2 cellular contexts compared by ENCODE assay signal in the genomic region with DNA sequence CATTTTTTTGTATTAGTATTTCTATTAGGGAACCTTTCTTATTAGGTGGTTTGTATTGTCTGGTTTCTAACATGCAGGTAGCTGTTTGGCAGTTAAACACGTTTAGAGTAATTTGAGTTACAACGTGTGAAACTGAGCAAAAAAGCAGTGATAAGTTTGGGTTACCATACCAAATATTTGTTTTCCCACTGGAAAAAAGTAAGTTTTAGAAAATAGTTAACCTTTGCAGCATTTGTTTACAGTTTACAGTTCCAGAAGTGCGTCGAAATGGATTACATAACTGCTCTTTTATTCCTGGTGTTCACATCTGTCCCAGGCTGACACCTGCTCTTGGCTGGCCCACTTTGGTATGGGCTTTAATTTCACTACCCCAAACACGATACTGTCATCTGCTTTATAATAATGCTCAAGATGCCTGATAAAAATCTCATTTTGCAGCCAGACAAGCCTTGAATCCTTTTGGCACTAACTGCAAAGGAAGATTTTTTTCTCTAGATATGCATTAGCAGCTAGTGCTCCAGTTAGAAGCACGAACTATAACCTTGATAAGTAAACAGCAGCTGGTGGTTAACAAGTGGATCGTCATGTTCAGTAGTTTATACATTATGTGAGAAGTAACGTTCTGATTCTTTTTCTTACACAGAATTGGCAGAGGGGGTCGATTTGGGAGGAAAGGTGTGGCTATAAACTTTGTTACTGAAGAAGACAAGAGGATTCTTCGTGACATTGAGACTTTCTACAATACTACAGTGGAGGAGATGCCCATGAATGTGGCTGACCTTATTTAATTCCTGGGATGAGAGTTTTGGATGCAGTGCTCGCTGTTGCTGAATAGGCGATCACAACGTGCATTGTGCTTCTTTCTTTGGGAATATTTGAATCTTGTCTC.
TF ChIP-seq lines count a peak whose summit lies in the region.

No MANE protein-coding gene starts in this region.

TF ChIP-seq in SK-N-SH, 30 proteins besides CTCF, POLR2A, EP300 and RAD21 (continued from another document):
- TF ChIP-seq, protein P1, sequence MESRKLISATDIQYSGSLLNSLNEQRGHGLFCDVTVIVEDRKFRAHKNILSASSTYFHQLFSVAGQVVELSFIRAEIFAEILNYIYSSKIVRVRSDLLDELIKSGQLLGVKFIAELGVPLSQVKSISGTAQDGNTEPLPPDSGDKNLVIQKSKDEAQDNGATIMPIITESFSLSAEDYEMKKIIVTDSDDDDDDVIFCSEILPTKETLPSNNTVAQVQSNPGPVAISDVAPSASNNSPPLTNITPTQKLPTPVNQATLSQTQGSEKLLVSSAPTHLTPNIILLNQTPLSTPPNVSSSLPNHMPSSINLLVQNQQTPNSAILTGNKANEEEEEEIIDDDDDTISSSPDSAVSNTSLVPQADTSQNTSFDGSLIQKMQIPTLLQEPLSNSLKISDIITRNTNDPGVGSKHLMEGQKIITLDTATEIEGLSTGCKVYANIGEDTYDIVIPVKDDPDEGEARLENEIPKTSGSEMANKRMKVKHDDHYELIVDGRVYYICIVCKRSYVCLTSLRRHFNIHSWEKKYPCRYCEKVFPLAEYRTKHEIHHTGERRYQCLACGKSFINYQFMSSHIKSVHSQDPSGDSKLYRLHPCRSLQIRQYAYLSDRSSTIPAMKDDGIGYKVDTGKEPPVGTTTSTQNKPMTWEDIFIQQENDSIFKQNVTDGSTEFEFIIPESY (IDR thresholded peaks at IDR 0.05; ENCODE audit: borderline replicate concordance, low read depth), result no peak
- no peak for TF ChIP-seq GATA2 (CRISPR knock-in tag; IDR thresholded peaks at IDR 0.05)
- no peak for TF ChIP-seq NRF1 (IDR thresholded peaks at IDR 0.05; ENCODE audit: low read depth, low read length)
- TF ChIP-seq RXRA (IDR thresholded peaks at IDR 0.05; ENCODE audit: borderline replicate concordance, low read depth), result no peak
- no peak for TF ChIP-seq FOSL2 (IDR thresholded peaks at IDR 0.05; ENCODE audit: borderline replicate concordance, low read depth)
- TF ChIP-seq, protein P2, sequence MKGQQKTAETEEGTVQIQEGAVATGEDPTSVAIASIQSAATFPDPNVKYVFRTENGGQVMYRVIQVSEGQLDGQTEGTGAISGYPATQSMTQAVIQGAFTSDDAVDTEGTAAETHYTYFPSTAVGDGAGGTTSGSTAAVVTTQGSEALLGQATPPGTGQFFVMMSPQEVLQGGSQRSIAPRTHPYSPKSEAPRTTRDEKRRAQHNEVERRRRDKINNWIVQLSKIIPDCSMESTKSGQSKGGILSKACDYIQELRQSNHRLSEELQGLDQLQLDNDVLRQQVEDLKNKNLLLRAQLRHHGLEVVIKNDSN (IDR thresholded peaks at IDR 0.05; ENCODE audit: borderline replicate concordance, low read depth), result no peak
- no peak for TF ChIP-seq RCOR1 (IDR thresholded peaks at IDR 0.05; ENCODE audit: low read length)
- TF ChIP-seq, protein P3, sequence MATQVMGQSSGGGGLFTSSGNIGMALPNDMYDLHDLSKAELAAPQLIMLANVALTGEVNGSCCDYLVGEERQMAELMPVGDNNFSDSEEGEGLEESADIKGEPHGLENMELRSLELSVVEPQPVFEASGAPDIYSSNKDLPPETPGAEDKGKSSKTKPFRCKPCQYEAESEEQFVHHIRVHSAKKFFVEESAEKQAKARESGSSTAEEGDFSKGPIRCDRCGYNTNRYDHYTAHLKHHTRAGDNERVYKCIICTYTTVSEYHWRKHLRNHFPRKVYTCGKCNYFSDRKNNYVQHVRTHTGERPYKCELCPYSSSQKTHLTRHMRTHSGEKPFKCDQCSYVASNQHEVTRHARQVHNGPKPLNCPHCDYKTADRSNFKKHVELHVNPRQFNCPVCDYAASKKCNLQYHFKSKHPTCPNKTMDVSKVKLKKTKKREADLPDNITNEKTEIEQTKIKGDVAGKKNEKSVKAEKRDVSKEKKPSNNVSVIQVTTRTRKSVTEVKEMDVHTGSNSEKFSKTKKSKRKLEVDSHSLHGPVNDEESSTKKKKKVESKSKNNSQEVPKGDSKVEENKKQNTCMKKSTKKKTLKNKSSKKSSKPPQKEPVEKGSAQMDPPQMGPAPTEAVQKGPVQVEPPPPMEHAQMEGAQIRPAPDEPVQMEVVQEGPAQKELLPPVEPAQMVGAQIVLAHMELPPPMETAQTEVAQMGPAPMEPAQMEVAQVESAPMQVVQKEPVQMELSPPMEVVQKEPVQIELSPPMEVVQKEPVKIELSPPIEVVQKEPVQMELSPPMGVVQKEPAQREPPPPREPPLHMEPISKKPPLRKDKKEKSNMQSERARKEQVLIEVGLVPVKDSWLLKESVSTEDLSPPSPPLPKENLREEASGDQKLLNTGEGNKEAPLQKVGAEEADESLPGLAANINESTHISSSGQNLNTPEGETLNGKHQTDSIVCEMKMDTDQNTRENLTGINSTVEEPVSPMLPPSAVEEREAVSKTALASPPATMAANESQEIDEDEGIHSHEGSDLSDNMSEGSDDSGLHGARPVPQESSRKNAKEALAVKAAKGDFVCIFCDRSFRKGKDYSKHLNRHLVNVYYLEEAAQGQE (IDR thresholded peaks at IDR 0.05; ENCODE audit: low read depth, low read length), result no peak
- TF ChIP-seq, protein P4, sequence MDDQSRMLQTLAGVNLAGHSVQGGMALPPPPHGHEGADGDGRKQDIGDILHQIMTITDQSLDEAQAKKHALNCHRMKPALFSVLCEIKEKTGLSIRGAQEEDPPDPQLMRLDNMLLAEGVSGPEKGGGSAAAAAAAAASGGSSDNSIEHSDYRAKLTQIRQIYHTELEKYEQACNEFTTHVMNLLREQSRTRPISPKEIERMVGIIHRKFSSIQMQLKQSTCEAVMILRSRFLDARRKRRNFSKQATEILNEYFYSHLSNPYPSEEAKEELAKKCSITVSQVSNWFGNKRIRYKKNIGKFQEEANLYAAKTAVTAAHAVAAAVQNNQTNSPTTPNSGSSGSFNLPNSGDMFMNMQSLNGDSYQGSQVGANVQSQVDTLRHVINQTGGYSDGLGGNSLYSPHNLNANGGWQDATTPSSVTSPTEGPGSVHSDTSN (IDR thresholded peaks at IDR 0.05), result no peak
- TF ChIP-seq FOXM1 (IDR thresholded peaks at IDR 0.05; ENCODE audit: low read depth), result no peak
- no peak for TF ChIP-seq TAF1 (IDR thresholded peaks at IDR 0.05; ENCODE audit: borderline replicate concordance, low read depth, low read length)
- TF ChIP-seq YY1 (IDR thresholded peaks at IDR 0.05; ENCODE audit: low read depth), result no peak
- TF ChIP-seq SIN3A (IDR thresholded peaks at IDR 0.05; ENCODE audit: borderline replicate concordance, low read depth, low read length), result no peak
- no peak for TF ChIP-seq TCF12 (IDR thresholded peaks at IDR 0.05)

TF ChIP-seq in SK-N-SH treated with all-trans-retinoic acid at 6 μM for 48 hours, 23 proteins besides CTCF, POLR2A, EP300 and RAD21 (continued from another document):
- TF ChIP-seq, protein P5, sequence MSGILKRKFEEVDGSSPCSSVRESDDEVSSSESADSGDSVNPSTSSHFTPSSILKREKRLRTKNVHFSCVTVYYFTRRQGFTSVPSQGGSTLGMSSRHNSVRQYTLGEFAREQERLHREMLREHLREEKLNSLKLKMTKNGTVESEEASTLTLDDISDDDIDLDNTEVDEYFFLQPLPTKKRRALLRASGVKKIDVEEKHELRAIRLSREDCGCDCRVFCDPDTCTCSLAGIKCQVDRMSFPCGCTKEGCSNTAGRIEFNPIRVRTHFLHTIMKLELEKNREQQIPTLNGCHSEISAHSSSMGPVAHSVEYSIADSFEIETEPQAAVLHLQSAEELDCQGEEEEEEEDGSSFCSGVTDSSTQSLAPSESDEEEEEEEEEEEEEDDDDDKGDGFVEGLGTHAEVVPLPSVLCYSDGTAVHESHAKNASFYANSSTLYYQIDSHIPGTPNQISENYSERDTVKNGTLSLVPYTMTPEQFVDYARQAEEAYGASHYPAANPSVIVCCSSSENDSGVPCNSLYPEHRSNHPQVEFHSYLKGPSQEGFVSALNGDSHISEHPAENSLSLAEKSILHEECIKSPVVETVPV (CRISPR knock-in tag; IDR thresholded peaks at IDR 0.05), result no peak
- TF ChIP-seq ZNF70 (CRISPR knock-in tag; IDR thresholded peaks at IDR 0.05) (no peak), PPARA (CRISPR knock-in tag; IDR thresholded peaks at IDR 0.05; ENCODE audit: borderline replicate concordance) (no peak), TCF4 (CRISPR knock-in tag; IDR thresholded peaks at IDR 0.05; ENCODE audit: borderline replicate concordance) (no peak), ISL1 (CRISPR knock-in tag; IDR thresholded peaks at IDR 0.05) (no peak), ARNTL (CRISPR knock-in tag; IDR thresholded peaks at IDR 0.05; ENCODE audit: borderline replicate concordance, low read depth) (no peak), ZNF8 (CRISPR knock-in tag; IDR thresholded peaks at IDR 0.05) (no peak), BACH2 (CRISPR knock-in tag; IDR thresholded peaks at IDR 0.05; ENCODE audit: borderline replicate concordance) (no peak), SNAI2 (CRISPR knock-in tag; IDR thresholded peaks at IDR 0.05) (no peak), OSR1 (CRISPR knock-in tag; IDR thresholded peaks at IDR 0.05) (no peak), ZFP30 (CRISPR knock-in tag; IDR thresholded peaks at IDR 0.05) (no peak), ZC3H10 (CRISPR knock-in tag; IDR thresholded peaks at IDR 0.05) (no peak), GLIS3 (CRISPR knock-in tag; IDR thresholded peaks at IDR 0.05) (no peak), ZNF565 (CRISPR knock-in tag; conservative IDR thresholded peaks at IDR 0.05; ENCODE audit: low read depth) (no peak)
- TF ChIP-seq, protein P6, sequence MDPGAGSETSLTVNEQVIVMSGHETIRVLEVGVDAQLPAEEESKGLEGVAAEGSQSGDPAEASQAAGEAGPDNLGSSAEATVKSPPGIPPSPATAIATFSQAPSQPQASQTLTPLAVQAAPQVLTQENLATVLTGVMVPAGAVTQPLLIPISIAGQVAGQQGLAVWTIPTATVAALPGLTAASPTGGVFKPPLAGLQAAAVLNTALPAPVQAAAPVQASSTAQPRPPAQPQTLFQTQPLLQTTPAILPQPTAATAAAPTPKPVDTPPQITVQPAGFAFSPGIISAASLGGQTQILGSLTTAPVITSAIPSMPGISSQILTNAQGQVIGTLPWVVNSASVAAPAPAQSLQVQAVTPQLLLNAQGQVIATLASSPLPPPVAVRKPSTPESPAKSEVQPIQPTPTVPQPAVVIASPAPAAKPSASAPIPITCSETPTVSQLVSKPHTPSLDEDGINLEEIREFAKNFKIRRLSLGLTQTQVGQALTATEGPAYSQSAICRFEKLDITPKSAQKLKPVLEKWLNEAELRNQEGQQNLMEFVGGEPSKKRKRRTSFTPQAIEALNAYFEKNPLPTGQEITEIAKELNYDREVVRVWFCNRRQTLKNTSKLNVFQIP (CRISPR knock-in tag; IDR thresholded peaks at IDR 0.05; ENCODE audit: borderline replicate concordance, low read depth), result no peak
- TF ChIP-seq, protein P7, sequence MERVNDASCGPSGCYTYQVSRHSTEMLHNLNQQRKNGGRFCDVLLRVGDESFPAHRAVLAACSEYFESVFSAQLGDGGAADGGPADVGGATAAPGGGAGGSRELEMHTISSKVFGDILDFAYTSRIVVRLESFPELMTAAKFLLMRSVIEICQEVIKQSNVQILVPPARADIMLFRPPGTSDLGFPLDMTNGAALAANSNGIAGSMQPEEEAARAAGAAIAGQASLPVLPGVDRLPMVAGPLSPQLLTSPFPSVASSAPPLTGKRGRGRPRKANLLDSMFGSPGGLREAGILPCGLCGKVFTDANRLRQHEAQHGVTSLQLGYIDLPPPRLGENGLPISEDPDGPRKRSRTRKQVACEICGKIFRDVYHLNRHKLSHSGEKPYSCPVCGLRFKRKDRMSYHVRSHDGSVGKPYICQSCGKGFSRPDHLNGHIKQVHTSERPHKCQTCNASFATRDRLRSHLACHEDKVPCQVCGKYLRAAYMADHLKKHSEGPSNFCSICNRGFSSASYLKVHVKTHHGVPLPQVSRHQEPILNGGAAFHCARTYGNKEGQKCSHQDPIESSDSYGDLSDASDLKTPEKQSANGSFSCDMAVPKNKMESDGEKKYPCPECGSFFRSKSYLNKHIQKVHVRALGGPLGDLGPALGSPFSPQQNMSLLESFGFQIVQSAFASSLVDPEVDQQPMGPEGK (CRISPR knock-in tag; IDR thresholded peaks at IDR 0.05; ENCODE audit: borderline replicate concordance), result no peak
